ENCODE assay signal across 1 cellular context in the genomic region with DNA sequence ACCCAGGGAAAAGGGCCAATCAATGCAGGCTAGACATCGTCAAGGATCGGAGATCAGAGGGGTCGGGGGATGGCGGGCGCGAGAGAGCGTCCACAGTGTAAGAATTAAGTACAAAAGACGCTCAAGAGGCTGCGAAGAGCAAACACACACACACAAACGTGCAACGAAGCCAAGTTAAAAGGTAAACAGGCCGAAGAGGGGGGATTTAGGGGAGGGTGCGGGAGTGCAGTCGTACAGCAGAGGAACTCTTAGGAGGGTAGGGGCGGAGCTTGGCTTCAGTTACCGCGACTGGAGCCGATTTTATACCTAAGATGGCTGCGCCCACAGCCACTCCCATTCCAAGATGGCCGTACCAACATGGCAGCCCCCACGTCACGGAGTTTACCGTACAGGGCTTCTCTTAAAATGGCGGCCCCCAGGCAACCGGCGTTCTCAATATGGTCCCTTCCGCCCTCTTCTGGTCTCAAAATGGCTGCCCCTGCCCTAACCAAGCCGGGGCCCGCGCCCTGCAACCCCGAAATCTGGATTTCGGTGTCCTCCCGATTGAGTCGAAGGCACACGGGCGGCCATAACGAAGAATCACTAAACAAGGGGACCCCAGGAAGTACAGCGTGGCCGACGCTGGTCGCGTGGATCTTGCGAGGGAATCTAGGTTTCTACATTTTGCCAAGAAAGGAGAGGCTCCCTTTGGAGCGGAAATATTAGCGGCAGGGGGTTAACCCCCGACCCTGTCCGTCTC.
TF ChIP-seq lines count a peak whose summit lies in the region.

No MANE protein-coding gene starts in this region.

TF ChIP-seq in GM12878, 131 proteins besides CTCF, POLR2A, EP300 and RAD21 (continued from another document and continues in another):
- TF ChIP-seq, protein P1, sequence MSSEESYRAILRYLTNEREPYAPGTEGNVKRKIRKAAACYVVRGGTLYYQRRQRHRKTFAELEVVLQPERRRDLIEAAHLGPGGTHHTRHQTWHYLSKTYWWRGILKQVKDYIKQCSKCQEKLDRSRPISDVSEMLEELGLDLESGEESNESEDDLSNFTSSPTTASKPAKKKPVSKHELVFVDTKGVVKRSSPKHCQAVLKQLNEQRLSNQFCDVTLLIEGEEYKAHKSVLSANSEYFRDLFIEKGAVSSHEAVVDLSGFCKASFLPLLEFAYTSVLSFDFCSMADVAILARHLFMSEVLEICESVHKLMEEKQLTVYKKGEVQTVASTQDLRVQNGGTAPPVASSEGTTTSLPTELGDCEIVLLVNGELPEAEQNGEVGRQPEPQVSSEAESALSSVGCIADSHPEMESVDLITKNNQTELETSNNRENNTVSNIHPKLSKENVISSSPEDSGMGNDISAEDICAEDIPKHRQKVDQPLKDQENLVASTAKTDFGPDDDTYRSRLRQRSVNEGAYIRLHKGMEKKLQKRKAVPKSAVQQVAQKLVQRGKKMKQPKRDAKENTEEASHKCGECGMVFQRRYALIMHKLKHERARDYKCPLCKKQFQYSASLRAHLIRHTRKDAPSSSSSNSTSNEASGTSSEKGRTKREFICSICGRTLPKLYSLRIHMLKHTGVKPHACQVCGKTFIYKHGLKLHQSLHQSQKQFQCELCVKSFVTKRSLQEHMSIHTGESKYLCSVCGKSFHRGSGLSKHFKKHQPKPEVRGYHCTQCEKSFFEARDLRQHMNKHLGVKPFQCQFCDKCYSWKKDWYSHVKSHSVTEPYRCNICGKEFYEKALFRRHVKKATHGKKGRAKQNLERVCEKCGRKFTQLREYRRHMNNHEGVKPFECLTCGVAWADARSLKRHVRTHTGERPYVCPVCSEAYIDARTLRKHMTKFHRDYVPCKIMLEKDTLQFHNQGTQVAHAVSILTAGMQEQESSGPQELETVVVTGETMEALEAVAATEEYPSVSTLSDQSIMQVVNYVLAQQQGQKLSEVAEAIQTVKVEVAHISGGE (CRISPR knock-in tag; IDR thresholded peaks at IDR 0.05), result peak; percentile 5; the same call in 1 of the 2 replicates
- TF ChIP-seq MTA3 (IDR thresholded peaks at IDR 0.05; ENCODE audit: borderline replicate concordance, low read length) (peak; percentile 72; the same call in 1 of the 2 replicates), YY1 (IDR thresholded peaks at IDR 0.05; ENCODE audit: low read depth, low read length) (peak; percentile 100), RCOR1 (conservative IDR thresholded peaks at IDR 0.05; ENCODE audit: low read depth, low read length) (peak; percentile 100), POU2F2 (IDR thresholded peaks at IDR 0.05; ENCODE audit: borderline replicate concordance, low read depth, low read length) (peak; percentile 47; the same call in 2 of the 3 replicates), TAF1 (IDR thresholded peaks at IDR 0.05; ENCODE audit: borderline replicate concordance, low read depth, low read length) (peak; percentile 88), SIN3A (IDR thresholded peaks at IDR 0.05; ENCODE audit: low read depth, low read length) (0 out of 2 replicates have a peak, but pooled peaks have one; percentile 60), NR2F1 (conservative IDR thresholded peaks at IDR 0.05) (0 out of 2 replicates have a peak, but pooled peaks have one; percentile 23), IKZF1 (conservative IDR thresholded peaks at IDR 0.05) (peak; percentile 81), NR2C2 (IDR thresholded peaks at IDR 0.05; ENCODE audit: borderline replicate concordance, control insufficient read depth, insufficient read length, low read depth) (no peak), GATAD2B (conservative IDR thresholded peaks at IDR 0.05; ENCODE audit: low read depth) (0 out of 2 replicates have a peak, but pooled peaks have one; percentile 43), ZNF207 (IDR thresholded peaks at IDR 0.05; ENCODE audit: borderline replicate concordance) (peak; percentile 92), EZH2 (IDR thresholded peaks at IDR 0.05; ENCODE audit: borderline replicate concordance, control insufficient read depth, low read depth, low read length) (no peak), IRF4 (IDR thresholded peaks at IDR 0.05; ENCODE audit: low read depth, low read length) (peak; percentile 67; the same call in 1 of the 2 replicates), ATF7 (IDR thresholded peaks at IDR 0.05; ENCODE audit: low read depth) (peak; percentile 24; the same call in 1 of the 2 replicates), CREM (IDR thresholded peaks at IDR 0.05; ENCODE audit: low read depth) (peak; percentile 84), TBL1XR1 (IDR thresholded peaks at IDR 0.05; ENCODE audit: low read depth, low read length) (peak; percentile 76; the same call in 1 of the 2 replicates), TARDBP (IDR thresholded peaks at IDR 0.05; ENCODE audit: borderline replicate concordance) (peak; percentile 83; the same call in 1 of the 2 replicates), GABPA (IDR thresholded peaks at IDR 0.05; ENCODE audit: low read depth) (peak; percentile 81), NR2C1 (IDR thresholded peaks at IDR 0.05) (peak; percentile 95), KLF5 (IDR thresholded peaks at IDR 0.05; ENCODE audit: partially characterized antibody) (peak; percentile 63), MYC (IDR thresholded peaks at IDR 0.05; ENCODE audit: insufficient read depth, insufficient read length, insufficient replicate concordance, low read length, severe bottlenecking) (no peak), MTA2 (IDR thresholded peaks at IDR 0.05; ENCODE audit: low read depth) (0 out of 2 replicates have a peak, but pooled peaks have one; percentile 9), RBBP5 (conservative IDR thresholded peaks at IDR 0.05) (no peak)
- TF ChIP-seq, protein P2, sequence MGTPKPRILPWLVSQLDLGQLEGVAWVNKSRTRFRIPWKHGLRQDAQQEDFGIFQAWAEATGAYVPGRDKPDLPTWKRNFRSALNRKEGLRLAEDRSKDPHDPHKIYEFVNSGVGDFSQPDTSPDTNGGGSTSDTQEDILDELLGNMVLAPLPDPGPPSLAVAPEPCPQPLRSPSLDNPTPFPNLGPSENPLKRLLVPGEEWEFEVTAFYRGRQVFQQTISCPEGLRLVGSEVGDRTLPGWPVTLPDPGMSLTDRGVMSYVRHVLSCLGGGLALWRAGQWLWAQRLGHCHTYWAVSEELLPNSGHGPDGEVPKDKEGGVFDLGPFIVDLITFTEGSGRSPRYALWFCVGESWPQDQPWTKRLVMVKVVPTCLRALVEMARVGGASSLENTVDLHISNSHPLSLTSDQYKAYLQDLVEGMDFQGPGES (IDR thresholded peaks at IDR 0.05), result peak; percentile 51; the same call in 1 of the 2 replicates
- TF ChIP-seq, protein P3, sequence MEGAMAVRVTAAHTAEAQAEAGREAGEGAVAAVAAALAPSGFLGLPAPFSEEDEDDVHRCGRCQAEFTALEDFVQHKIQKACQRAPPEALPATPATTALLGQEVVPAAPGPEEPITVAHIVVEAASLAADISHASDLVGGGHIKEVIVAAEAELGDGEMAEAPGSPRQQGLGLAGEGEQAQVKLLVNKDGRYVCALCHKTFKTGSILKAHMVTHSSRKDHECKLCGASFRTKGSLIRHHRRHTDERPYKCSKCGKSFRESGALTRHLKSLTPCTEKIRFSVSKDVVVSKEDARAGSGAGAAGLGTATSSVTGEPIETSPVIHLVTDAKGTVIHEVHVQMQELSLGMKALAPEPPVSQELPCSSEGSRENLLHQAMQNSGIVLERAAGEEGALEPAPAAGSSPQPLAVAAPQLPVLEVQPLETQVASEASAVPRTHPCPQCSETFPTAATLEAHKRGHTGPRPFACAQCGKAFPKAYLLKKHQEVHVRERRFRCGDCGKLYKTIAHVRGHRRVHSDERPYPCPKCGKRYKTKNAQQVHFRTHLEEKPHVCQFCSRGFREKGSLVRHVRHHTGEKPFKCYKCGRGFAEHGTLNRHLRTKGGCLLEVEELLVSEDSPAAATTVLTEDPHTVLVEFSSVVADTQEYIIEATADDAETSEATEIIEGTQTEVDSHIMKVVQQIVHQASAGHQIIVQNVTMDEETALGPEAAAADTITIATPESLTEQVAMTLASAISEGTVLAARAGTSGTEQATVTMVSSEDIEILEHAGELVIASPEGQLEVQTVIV (IDR thresholded peaks at IDR 0.05; ENCODE audit: borderline replicate concordance, partially characterized antibody), result no peak
- TF ChIP-seq, protein P4, sequence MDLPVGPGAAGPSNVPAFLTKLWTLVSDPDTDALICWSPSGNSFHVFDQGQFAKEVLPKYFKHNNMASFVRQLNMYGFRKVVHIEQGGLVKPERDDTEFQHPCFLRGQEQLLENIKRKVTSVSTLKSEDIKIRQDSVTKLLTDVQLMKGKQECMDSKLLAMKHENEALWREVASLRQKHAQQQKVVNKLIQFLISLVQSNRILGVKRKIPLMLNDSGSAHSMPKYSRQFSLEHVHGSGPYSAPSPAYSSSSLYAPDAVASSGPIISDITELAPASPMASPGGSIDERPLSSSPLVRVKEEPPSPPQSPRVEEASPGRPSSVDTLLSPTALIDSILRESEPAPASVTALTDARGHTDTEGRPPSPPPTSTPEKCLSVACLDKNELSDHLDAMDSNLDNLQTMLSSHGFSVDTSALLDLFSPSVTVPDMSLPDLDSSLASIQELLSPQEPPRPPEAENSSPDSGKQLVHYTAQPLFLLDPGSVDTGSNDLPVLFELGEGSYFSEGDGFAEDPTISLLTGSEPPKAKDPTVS (IDR thresholded peaks at IDR 0.05; ENCODE audit: low read depth, low read length), result peak; percentile 37; the same call in 1 of the 2 replicates
- TF ChIP-seq, protein P5, sequence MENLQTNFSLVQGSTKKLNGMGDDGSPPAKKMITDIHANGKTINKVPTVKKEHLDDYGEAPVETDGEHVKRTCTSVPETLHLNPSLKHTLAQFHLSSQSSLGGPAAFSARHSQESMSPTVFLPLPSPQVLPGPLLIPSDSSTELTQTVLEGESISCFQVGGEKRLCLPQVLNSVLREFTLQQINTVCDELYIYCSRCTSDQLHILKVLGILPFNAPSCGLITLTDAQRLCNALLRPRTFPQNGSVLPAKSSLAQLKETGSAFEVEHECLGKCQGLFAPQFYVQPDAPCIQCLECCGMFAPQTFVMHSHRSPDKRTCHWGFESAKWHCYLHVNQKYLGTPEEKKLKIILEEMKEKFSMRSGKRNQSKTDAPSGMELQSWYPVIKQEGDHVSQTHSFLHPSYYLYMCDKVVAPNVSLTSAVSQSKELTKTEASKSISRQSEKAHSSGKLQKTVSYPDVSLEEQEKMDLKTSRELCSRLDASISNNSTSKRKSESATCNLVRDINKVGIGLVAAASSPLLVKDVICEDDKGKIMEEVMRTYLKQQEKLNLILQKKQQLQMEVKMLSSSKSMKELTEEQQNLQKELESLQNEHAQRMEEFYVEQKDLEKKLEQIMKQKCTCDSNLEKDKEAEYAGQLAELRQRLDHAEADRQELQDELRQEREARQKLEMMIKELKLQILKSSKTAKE (IDR thresholded peaks at IDR 0.05; ENCODE audit: low read depth, poor library complexity, severe bottlenecking), result peak; percentile 54
- TF ChIP-seq, protein P6, sequence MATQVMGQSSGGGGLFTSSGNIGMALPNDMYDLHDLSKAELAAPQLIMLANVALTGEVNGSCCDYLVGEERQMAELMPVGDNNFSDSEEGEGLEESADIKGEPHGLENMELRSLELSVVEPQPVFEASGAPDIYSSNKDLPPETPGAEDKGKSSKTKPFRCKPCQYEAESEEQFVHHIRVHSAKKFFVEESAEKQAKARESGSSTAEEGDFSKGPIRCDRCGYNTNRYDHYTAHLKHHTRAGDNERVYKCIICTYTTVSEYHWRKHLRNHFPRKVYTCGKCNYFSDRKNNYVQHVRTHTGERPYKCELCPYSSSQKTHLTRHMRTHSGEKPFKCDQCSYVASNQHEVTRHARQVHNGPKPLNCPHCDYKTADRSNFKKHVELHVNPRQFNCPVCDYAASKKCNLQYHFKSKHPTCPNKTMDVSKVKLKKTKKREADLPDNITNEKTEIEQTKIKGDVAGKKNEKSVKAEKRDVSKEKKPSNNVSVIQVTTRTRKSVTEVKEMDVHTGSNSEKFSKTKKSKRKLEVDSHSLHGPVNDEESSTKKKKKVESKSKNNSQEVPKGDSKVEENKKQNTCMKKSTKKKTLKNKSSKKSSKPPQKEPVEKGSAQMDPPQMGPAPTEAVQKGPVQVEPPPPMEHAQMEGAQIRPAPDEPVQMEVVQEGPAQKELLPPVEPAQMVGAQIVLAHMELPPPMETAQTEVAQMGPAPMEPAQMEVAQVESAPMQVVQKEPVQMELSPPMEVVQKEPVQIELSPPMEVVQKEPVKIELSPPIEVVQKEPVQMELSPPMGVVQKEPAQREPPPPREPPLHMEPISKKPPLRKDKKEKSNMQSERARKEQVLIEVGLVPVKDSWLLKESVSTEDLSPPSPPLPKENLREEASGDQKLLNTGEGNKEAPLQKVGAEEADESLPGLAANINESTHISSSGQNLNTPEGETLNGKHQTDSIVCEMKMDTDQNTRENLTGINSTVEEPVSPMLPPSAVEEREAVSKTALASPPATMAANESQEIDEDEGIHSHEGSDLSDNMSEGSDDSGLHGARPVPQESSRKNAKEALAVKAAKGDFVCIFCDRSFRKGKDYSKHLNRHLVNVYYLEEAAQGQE (IDR thresholded peaks at IDR 0.05; ENCODE audit: low read depth, low read length), result no peak
- TF ChIP-seq, protein P7, sequence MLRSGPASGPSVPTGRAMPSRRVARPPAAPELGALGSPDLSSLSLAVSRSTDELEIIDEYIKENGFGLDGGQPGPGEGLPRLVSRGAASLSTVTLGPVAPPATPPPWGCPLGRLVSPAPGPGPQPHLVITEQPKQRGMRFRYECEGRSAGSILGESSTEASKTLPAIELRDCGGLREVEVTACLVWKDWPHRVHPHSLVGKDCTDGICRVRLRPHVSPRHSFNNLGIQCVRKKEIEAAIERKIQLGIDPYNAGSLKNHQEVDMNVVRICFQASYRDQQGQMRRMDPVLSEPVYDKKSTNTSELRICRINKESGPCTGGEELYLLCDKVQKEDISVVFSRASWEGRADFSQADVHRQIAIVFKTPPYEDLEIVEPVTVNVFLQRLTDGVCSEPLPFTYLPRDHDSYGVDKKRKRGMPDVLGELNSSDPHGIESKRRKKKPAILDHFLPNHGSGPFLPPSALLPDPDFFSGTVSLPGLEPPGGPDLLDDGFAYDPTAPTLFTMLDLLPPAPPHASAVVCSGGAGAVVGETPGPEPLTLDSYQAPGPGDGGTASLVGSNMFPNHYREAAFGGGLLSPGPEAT (IDR thresholded peaks at IDR 0.05; ENCODE audit: low read depth), result peak; percentile 97
- TF ChIP-seq, protein P8, sequence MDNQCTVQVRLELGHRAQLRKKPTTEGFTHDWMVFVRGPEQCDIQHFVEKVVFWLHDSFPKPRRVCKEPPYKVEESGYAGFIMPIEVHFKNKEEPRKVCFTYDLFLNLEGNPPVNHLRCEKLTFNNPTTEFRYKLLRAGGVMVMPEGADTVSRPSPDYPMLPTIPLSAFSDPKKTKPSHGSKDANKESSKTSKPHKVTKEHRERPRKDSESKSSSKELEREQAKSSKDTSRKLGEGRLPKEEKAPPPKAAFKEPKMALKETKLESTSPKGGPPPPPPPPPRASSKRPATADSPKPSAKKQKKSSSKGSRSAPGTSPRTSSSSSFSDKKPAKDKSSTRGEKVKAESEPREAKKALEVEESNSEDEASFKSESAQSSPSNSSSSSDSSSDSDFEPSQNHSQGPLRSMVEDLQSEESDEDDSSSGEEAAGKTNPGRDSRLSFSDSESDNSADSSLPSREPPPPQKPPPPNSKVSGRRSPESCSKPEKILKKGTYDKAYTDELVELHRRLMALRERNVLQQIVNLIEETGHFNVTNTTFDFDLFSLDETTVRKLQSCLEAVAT (IDR thresholded peaks at IDR 0.05), result peak; percentile 67
- TF ChIP-seq, protein P9, sequence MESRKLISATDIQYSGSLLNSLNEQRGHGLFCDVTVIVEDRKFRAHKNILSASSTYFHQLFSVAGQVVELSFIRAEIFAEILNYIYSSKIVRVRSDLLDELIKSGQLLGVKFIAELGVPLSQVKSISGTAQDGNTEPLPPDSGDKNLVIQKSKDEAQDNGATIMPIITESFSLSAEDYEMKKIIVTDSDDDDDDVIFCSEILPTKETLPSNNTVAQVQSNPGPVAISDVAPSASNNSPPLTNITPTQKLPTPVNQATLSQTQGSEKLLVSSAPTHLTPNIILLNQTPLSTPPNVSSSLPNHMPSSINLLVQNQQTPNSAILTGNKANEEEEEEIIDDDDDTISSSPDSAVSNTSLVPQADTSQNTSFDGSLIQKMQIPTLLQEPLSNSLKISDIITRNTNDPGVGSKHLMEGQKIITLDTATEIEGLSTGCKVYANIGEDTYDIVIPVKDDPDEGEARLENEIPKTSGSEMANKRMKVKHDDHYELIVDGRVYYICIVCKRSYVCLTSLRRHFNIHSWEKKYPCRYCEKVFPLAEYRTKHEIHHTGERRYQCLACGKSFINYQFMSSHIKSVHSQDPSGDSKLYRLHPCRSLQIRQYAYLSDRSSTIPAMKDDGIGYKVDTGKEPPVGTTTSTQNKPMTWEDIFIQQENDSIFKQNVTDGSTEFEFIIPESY (IDR thresholded peaks at IDR 0.05), result peak; percentile 8; the same call in 1 of the 2 replicates
